In genomic region chr20:26308961-26309360, GRCh38 we compare ENCODE assay signal across 16 cellular contexts.
"Had no signal": no experiment of that assay in that cellular context is flagged by ENCODE, and none has a peak within 500 bp of the region (broad histone marks: within the 10 kb centered on the region; RNA-seq: fewer than 3 reads in every experiment).

No MANE protein-coding gene starts in this region.

- H3K27ac ChIP-seq: brain microvascular endothelial cell, coronary artery, hepatocyte, neural progenitor cell, sigmoid colon, suprapubic skin had no signal

- ATAC-seq: esophagus mucosa had no signal

- H3K36me3 Mint-ChIP-seq: mesothelial cell of epicardium, neural progenitor cell had no signal

- H3K9me3 ChIP-seq: spleen, suprapubic skin had no signal

- H3K4me3 ChIP-seq: coronary artery, hepatocyte, lung, neural progenitor cell, sigmoid colon, spleen, suprapubic skin had no signal

- H3K9me3 Mint-ChIP-seq: central memory CD8-positive, alpha-beta T cell had no signal

- H3K27ac Mint-ChIP-seq: mesothelial cell of epicardium, neural progenitor cell had no signal

- H3K36me3 ChIP-seq: brain microvascular endothelial cell, neural progenitor cell, sigmoid colon, spleen, suprapubic skin had no signal

- H3K4me1 Mint-ChIP-seq: central memory CD8-positive, alpha-beta T cell; mesothelial cell of epicardium; neural progenitor cell had no signal

- H3K4me1 ChIP-seq: neural progenitor cell, sigmoid colon, spleen, suprapubic skin had no signal

- H3K4me3 Mint-ChIP-seq: central memory CD8-positive, alpha-beta T cell; mesothelial cell of epicardium; neural progenitor cell had no signal

- H3K27me3 Mint-ChIP-seq: central memory CD8-positive, alpha-beta T cell; stimulated activated naive CD8-positive, alpha-beta T cell treated with anti-CD3 and anti-CD28 coated beads, Interleukin-15, Interleukin-2, amounts not matched to agents 100 ng/mL and 50 ng/mL, for 24 hours had no signal

- DNase-seq: activated CD4-positive, CD25-positive, alpha-beta regulatory T cell; anterior cingulate cortex; brain microvascular endothelial cell; islet precursor cell; sigmoid colon; spleen; trophoblast cell had no signal

- H3K27me3 ChIP-seq: brain microvascular endothelial cell, hepatocyte, neural progenitor cell, sigmoid colon, spleen, suprapubic skin had no signal
